Comparison of ENCODE assay signal across 2 cellular contexts in genomic region chr12:6026998-6027397, GRCh38.
A peak's percentile ranks its signal among the peaks of the same experiment; 100 is the strongest.
TF ChIP-seq lines count a peak whose summit lies in the region.

No MANE protein-coding gene starts in this region.

TF ChIP-seq in IMR-90, 13 proteins besides CTCF, POLR2A, EP300 and RAD21:
- TF ChIP-seq BHLHE40 (IDR thresholded peaks at IDR 0.05; ENCODE audit: low read depth, low read length) (no peak), RFX5 (IDR thresholded peaks at IDR 0.05; ENCODE audit: low read depth, low read length) (no peak), MAFK (IDR thresholded peaks at IDR 0.05; ENCODE audit: low read depth, low read length) (no peak), CEBPB (IDR thresholded peaks at IDR 0.05; ENCODE audit: low read depth, low read length) (no peak), SMC3 (IDR thresholded peaks at IDR 0.05; ENCODE audit: low read depth, low read length) (no peak), MAZ (IDR thresholded peaks at IDR 0.05; ENCODE audit: borderline replicate concordance, low read depth, low read length) (no peak), CHD1 (IDR thresholded peaks at IDR 0.05; ENCODE audit: low read depth, low read length) (no peak), NFE2L2 (IDR thresholded peaks at IDR 0.05; ENCODE audit: low read depth, low read length) (no peak), FOS (IDR thresholded peaks at IDR 0.05; ENCODE audit: low read depth, low read length) (no peak), MXI1 (IDR thresholded peaks at IDR 0.05; ENCODE audit: borderline replicate concordance, low read depth, low read length) (no peak), RCOR1 (IDR thresholded peaks at IDR 0.05; ENCODE audit: insufficient replicate concordance, low read length) (no peak)
- TF ChIP-seq, protein P1, sequence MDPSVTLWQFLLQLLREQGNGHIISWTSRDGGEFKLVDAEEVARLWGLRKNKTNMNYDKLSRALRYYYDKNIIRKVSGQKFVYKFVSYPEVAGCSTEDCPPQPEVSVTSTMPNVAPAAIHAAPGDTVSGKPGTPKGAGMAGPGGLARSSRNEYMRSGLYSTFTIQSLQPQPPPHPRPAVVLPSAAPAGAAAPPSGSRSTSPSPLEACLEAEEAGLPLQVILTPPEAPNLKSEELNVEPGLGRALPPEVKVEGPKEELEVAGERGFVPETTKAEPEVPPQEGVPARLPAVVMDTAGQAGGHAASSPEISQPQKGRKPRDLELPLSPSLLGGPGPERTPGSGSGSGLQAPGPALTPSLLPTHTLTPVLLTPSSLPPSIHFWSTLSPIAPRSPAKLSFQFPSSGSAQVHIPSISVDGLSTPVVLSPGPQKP (IDR thresholded peaks at IDR 0.05; ENCODE audit: borderline replicate concordance, low read depth, low read length) = no peak
- TF ChIP-seq, protein P2, sequence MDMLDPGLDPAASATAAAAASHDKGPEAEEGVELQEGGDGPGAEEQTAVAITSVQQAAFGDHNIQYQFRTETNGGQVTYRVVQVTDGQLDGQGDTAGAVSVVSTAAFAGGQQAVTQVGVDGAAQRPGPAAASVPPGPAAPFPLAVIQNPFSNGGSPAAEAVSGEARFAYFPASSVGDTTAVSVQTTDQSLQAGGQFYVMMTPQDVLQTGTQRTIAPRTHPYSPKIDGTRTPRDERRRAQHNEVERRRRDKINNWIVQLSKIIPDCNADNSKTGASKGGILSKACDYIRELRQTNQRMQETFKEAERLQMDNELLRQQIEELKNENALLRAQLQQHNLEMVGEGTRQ (IDR thresholded peaks at IDR 0.05; ENCODE audit: low read depth, low read length) = no peak

TF ChIP-seq in endothelial cell of umbilical vein, 7 proteins besides CTCF, POLR2A, EP300 and RAD21:
- TF ChIP-seq FOS (IDR thresholded peaks at IDR 0.05; ENCODE audit: borderline replicate concordance, insufficient read depth, low read length) = peak; percentile 14
- TF ChIP-seq EZH2 (IDR thresholded peaks at IDR 0.05; ENCODE audit: borderline replicate concordance, low read depth, low read length, severe bottlenecking) = no peak
- TF ChIP-seq GATA2 (IDR thresholded peaks at IDR 0.05; ENCODE audit: insufficient read depth, insufficient read length, low read depth, low read length) = no peak
- no peak for TF ChIP-seq POLR2AphosphoS5 (IDR thresholded peaks at IDR 0.05; ENCODE audit: insufficient read depth, low read depth, low read length)
- TF ChIP-seq, protein P3, sequence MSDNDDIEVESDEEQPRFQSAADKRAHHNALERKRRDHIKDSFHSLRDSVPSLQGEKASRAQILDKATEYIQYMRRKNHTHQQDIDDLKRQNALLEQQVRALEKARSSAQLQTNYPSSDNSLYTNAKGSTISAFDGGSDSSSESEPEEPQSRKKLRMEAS (IDR thresholded peaks at IDR 0.05; ENCODE audit: insufficient read depth, insufficient read length) = no peak
- no peak for TF ChIP-seq MYC (IDR thresholded peaks at IDR 0.05; ENCODE audit: low read depth, low read length)
- peak; percentile 38 for TF ChIP-seq JUN (IDR thresholded peaks at IDR 0.05; ENCODE audit: borderline replicate concordance, insufficient read depth, insufficient read length, low read depth)
TF ChIP-seq in endothelial cell of umbilical vein: peak in this region for 2.
